Comparison of ENCODE assay signal across 8 cellular contexts in the genomic region with DNA sequence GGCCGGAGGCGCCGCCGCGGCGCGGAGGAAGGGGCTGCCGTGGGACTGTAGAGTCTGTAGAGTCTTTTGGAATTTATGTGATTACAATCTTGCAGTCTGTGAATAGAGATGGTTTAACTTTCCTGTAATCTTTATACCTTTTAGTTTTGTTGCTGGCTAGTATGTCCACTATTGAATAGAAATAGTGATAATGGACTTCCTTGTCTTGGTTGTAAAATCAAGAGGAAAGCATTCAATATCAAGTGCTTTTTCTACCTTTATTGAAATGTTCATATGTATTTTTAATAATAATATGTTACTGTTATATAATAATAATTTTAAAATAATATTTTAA. TPM values are rescaled to one million over a fixed set of nuclear protein-coding genes. Genes with fewer than 3 reads are reported as not detected.
DNase-seq lines count a peak whose midpoint lies in the region; ATAC-seq, FAIRE-seq and TF ChIP-seq lines count a peak whose summit lies in the region.
"Not testable (repeated sequence)": the region's sequence is repeated elsewhere in the genome, so short reads cannot be mapped to it uniquely, and the experiment has no call there.
"Had no signal": no experiment of that assay in that cellular context is flagged by ENCODE, and none has a peak within 500 bp of the region (broad histone marks: within the 10 kb centered on the region; RNA-seq: fewer than 3 reads in every experiment).

No MANE protein-coding gene starts in this region.

- 1 to 13% (median 3%) methylated on average over 8 of the region's 8 CpGs; no CpG with 5 or more reads in 1 of the 4 donors for WGBS in heart left ventricle, 4 donors

- not testable (repeated sequence) for H3F3A ChIP-seq in PC-3 (ENCODE audit: low read length, unreplicated experiment)

- H3K9ac ChIP-seq in PC-3 (ENCODE audit: low read length) (peak overlapping the region; percentile 92), mucosa of rectum (ENCODE audit: low read depth in 1 of 2, low read length in 2 of 2) (peak overlapping the region; percentile 68 to 74), skeletal muscle satellite cell (ENCODE audit: low read depth, low read length) (peak overlapping the region; percentile 97)

- H3K27me3 ChIP-seq in PC-3 (ENCODE audit: low read length); heart left ventricle; mucosa of rectum (ENCODE audit: control insufficient read depth in 2 of 2, insufficient read depth in 2 of 2, low read length in 2 of 2); skeletal muscle satellite cell (ENCODE audit: control insufficient read depth, insufficient read depth, low read length): not testable (repeated sequence)

- H3K4me1 ChIP-seq in PC-3 (ENCODE audit: insufficient read depth, low read length) = peaks cover 11% of the 10 kb centered on the region
- H3K4me1 ChIP-seq in heart left ventricle = peaks cover 0 to 13% (median 7%) of the 10 kb centered on the region in 12 donors
- not testable (repeated sequence) for H3K4me1 ChIP-seq in mucosa of rectum (ENCODE audit: control insufficient read depth in 2 of 2, insufficient read depth in 2 of 2, low read length in 2 of 2)
- peaks cover 16% of the 10 kb centered on the region for H3K4me1 ChIP-seq in skeletal muscle satellite cell (ENCODE audit: control insufficient read depth, insufficient read depth, low read length)

- TF ChIP-seq CTCF in GM12875 (IDR thresholded peaks at IDR 0.05; ENCODE audit: borderline replicate concordance, insufficient read depth, low read depth, low read length); PC-3 (conservative IDR thresholded peaks at IDR 0.05; ENCODE audit: low read depth, low read length); heart left ventricle (IDR thresholded peaks at IDR 0.05): not testable (repeated sequence)

- H3K36me3 ChIP-seq in PC-3 (ENCODE audit: low read depth, low read length); heart left ventricle; mucosa of rectum (ENCODE audit: control insufficient read depth in 2 of 2, insufficient read depth in 2 of 2, low read length in 2 of 2); skeletal muscle satellite cell (ENCODE audit: insufficient read depth, low read length): not testable (repeated sequence)

- H3K27ac ChIP-seq in PC-3 (ENCODE audit: low read length) (peak overlapping the region; percentile 87), heart left ventricle (peak overlapping the region in 11 of 12 donors; percentile 69 to 92 (median 81)), mucosa of rectum (ENCODE audit: low read depth in 2 of 2, low read length in 2 of 2) (peak overlapping the region; percentile 58 to 63)

- POLR2A ChIA-PET in PC-3 (lab: Charles Lee; ENCODE audit: unreplicated experiment) = not testable (repeated sequence)

- H3K27ac Mint-ChIP-seq in activated T-cell treated with anti-CD3 and anti-CD28 coated beads, Interleukin-2, amount 50 U/mL, for 72 hours = peak overlapping the region; percentile 99

- not testable (repeated sequence) for TF ChIP-seq POLR2A in heart left ventricle (IDR thresholded peaks at IDR 0.05)

- H3K9me3 Mint-ChIP-seq in activated T-cell treated with anti-CD3 and anti-CD28 coated beads, Interleukin-2, amount 50 U/mL, for 72 hours = not testable (repeated sequence)

- CTCF ChIA-PET in PC-3 (lab: Charles Lee) = not testable (repeated sequence)

- not testable (repeated sequence) for H4K20me1 ChIP-seq in PC-3 (ENCODE audit: low read length)

- H3K27me3 Mint-ChIP-seq in activated T-cell treated with anti-CD3 and anti-CD28 coated beads, Interleukin-2, amount 50 U/mL, for 72 hours (ENCODE audit: low read depth) = peaks cover 12% of the 10 kb centered on the region

- not testable (repeated sequence) for BruUV-seq in PC-3 (replicated peaks; lab: Mats Ljungman, UMichigan)

- H3K4me1 Mint-ChIP-seq in activated T-cell treated with anti-CD3 and anti-CD28 coated beads, Interleukin-2, amount 50 U/mL, for 72 hours (ENCODE audit: low read depth) = peaks cover 21% of the 10 kb centered on the region

- not testable (repeated sequence) for ATAC-seq in PC-3; activated T-cell treated with anti-CD3 and anti-CD28 coated beads, Interleukin-2, amount 50 U/mL, for 72 hours (replicated peaks in 1 of 2); heart left ventricle

- FAIRE-seq in colon (lab: Jason Lieb, UNC) = peak; percentile 41

- H3K9me3 ChIP-seq in PC-3 (ENCODE audit: low read length); heart left ventricle; mucosa of rectum (ENCODE audit: control insufficient read depth in 2 of 2, low read length in 2 of 2); skeletal muscle satellite cell (replicated peaks; ENCODE audit: low read length): not testable (repeated sequence)

- peak overlapping the region; percentile 98 for H2AFZ ChIP-seq in PC-3 (ENCODE audit: low read length)

- H3K79me2 ChIP-seq in PC-3 (ENCODE audit: low read length) = not testable (repeated sequence)

- not testable (repeated sequence) for H3K9me2 ChIP-seq in PC-3 (replicated peaks; ENCODE audit: low read length)

- H3K4me3 ChIP-seq in GM12875 (ENCODE audit: low read depth, low read length) = peak overlapping the region; percentile 64
- H3K4me3 ChIP-seq in PC-3 (ENCODE audit: low read length) = peak overlapping the region; percentile 88
- H3K4me3 ChIP-seq in heart left ventricle = peak overlapping the region; percentile 12 to 74 (median 61)
- peak overlapping the region; percentile 75 to 79 for H3K4me3 ChIP-seq in mucosa of rectum (ENCODE audit: low read length in 2 of 2)
- peak overlapping the region; percentile 86 for H3K4me3 ChIP-seq in skeletal muscle satellite cell (ENCODE audit: low read length)

- DNase-seq in PC-3; activated T-cell treated with anti-CD3 and anti-CD28 coated beads, Interleukin-2, amount 50 U/mL, for 72 hours; heart left ventricle: not testable (repeated sequence)

- intact Hi-C loops in PC-3 (cut with micrococcal nuclease) = not testable (repeated sequence)
- intact Hi-C loops in heart left ventricle (cut with DNase I) = loop anchor here in 2 of 10 donors (2.0 to 10.0 kb wide), 2 partner anchors 36 to 106 kb away; partner anchors contain the start of gene AQP7 (in 1 of the 2)

- H3K4me3 Mint-ChIP-seq in activated T-cell treated with anti-CD3 and anti-CD28 coated beads, Interleukin-2, amount 50 U/mL, for 72 hours = peak overlapping the region; percentile 95 to 96

- peak overlapping the region; percentile 79 for H3K4me2 ChIP-seq in PC-3 (ENCODE audit: low read length)
- H3K4me2 ChIP-seq in skeletal muscle satellite cell (ENCODE audit: low read length) = peak overlapping the region; percentile 88

- not testable (repeated sequence) for H3K36me3 Mint-ChIP-seq in activated T-cell treated with anti-CD3 and anti-CD28 coated beads, Interleukin-2, amount 50 U/mL, for 72 hours (ENCODE audit: insufficient read depth in 2 of 2)

RNA-seq across cellular contexts. Expression of gene ANKRD18B, which starts 12.9 kb away (rescaled TPM):
- total RNA-seq in PC-3 (2014; rRNA removed) (5.4 and 13.5 TPM in 2 replicates), heart left ventricle (1 to 10 TPM in 1 of 9 donors, under 1 TPM in 4, not detected in 4; 0.25 to 1.3 (median 0.40) TPM)
- total RNA-seq in activated T-cell treated with anti-CD3 and anti-CD28 coated beads, Interleukin-2, amount 50 U/mL, for 72 hours = 1 to 10 TPM in 1 of 2 donors, under 1 TPM in 1; 0.48 to 1.9 TPM
- under 1 TPM; 0.14 to 0.91 TPM for polyA plus RNA-seq in heart left ventricle
- under 0.01 and 0.22 TPM in 2 replicates for total RNA-seq in skeletal muscle satellite cell (2012; rRNA removed)
- total RNA-seq: Right ventricle myocardium superior had no signal

RNA-seq across cellular contexts. Expression of gene NOL6, which starts 37.4 kb away (rescaled TPM):
- total RNA-seq in PC-3 (2014; rRNA removed) (35.9 and 55.2 TPM in 2 replicates), heart left ventricle (10 to 100 TPM; 11.2 to 22.1 (median 14.9) TPM)
- total RNA-seq in activated T-cell treated with anti-CD3 and anti-CD28 coated beads, Interleukin-2, amount 50 U/mL, for 72 hours = 10 to 100 TPM; 26.1 to 30.1 TPM
- 10 to 100 TPM; 13.6 to 28.2 TPM for polyA plus RNA-seq in heart left ventricle
- total RNA-seq in skeletal muscle satellite cell (2012; rRNA removed) = 41.8 and 45.7 TPM in 2 replicates
